Comparison of ENCODE assay signal across 8 cellular contexts in the genomic region with DNA sequence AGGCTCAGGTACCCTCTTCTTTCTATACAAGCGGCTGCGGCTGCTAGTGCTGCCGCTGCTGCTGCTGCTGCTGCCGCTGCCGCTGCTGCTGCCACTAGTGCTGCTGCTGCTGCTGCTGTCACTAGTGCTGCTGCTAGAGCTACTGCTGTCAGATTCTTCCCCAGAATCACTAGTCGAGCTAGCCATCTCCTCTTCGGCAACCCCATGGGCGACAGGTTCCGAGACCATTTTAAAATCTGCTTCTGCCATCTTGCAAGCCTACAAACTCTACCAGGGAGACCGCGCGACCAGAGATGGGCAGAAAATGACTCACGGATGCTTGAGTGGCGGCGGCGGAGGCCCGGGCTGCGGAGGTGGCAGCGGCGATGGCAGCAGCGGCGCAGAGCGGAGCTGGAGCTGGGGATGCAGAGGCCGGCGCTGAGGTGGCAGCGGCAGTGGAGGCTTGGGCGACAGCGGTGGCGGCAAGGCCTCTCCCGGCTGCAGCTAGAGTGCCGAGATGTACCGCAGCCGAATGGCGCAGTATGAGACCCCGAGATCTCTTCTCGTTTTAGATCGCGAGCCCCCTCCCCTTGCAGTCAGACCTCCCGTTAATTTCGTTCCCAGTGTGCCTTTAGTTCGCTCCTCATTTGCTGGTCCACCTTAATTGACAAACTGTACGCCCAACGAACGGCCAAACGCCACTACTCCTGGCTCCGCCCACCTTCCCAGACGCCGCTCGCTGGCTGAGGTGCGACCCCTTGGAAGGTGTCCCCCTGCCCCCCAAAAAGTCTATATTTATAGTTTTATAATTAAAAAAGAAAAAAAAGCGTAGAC. TPM values are rescaled to one million over a fixed set of nuclear protein-coding genes. Genes with fewer than 3 reads are reported as not detected.
DNase-seq lines count a peak whose midpoint lies in the region; ATAC-seq, FAIRE-seq and TF ChIP-seq lines count a peak whose summit lies in the region.

NAP1L3 (minus strand) TSS at position 523 of the 813 bp plus-strand sequence; CDS start at position 249, 274 bp downstream.

- intact Hi-C loops in CD4-positive, alpha-beta memory T cell (cut with micrococcal nuclease) = no loop called here
- intact Hi-C loops in activated T-helper 1 cell treated with anti-CD3 and anti-CD28 coated beads, Interleukin-12 subunit alpha, Interleukin-12 subunit beta, Interleukin-2, Interleukin-4 antibody, amounts not matched to agents 30 ng/mL and 10 ng/mL and 1 ng/mL, durations not matched to agents 14 hours and 24 hours and 36 hours (cut with micrococcal nuclease) = no loop called here

- peak within 1 kb of the TSS; percentile 29 to 59 for H3K4me3 ChIP-seq in CD4-positive, alpha-beta memory T cell (ENCODE audit: low read length in 2 of 2)
- H3K4me3 ChIP-seq in fibroblast of lung (replicated peaks in 1 of 4; ENCODE audit: control extremely low read depth in 1 of 4, insufficient read depth in 1 of 4, low read depth in 3 of 4, low read length in 4 of 4) = peak within 1 kb of the TSS; percentile 38 to 67 (median 54)
- no peak within 1 kb of the TSS for H3K4me3 ChIP-seq in mucosa of stomach (ENCODE audit: low read length)
- H3K4me3 ChIP-seq in small intestine (ENCODE audit: low read depth in 1 of 2, low read length in 2 of 2) = no peak within 1 kb of the TSS

- H3K4me3 Mint-ChIP-seq in CD4-positive, alpha-beta memory T cell = peak within 1 kb of the TSS; percentile 91 to 97 (median 95)
- peak within 1 kb of the TSS; percentile 89 for H3K4me3 Mint-ChIP-seq in activated T-helper 1 cell treated with anti-CD3 and anti-CD28 coated beads, Interleukin-12 subunit alpha, Interleukin-12 subunit beta, Interleukin-2, Interleukin-4 antibody, amounts not matched to agents 30 ng/mL and 10 ng/mL and 1 ng/mL, durations not matched to agents 14 hours and 24 hours and 36 hours

- H3K36me3 Mint-ChIP-seq in CD4-positive, alpha-beta memory T cell = peaks cover 0 to 4% of the 10 kb centered on the region in 2 donors
- no peaks in the 10 kb centered on the region for H3K36me3 Mint-ChIP-seq in activated T-helper 1 cell treated with anti-CD3 and anti-CD28 coated beads, Interleukin-12 subunit alpha, Interleukin-12 subunit beta, Interleukin-2, Interleukin-4 antibody, amounts not matched to agents 30 ng/mL and 10 ng/mL and 1 ng/mL, durations not matched to agents 14 hours and 24 hours and 36 hours (ENCODE audit: low read depth)

- no peaks in the 10 kb centered on the region for H3K27me3 ChIP-seq in CD4-positive, alpha-beta memory T cell (ENCODE audit: insufficient read depth, low read length)
- H3K27me3 ChIP-seq in fibroblast of lung (ENCODE audit: control insufficient read depth, insufficient read depth, low read length) (no peaks in the 10 kb centered on the region), mucosa of stomach (ENCODE audit: control insufficient read depth, insufficient read depth, low read length) (no peaks in the 10 kb centered on the region), small intestine (ENCODE audit: control insufficient read depth in 2 of 2, insufficient read depth in 2 of 2, low read length in 2 of 2) (no peaks in the 10 kb centered on the region)

- peak; percentile 89 for ATAC-seq in HG02588 (IDR thresholded peaks at IDR 0.05; ENCODE audit: unreplicated experiment)

- H3K4me2 ChIP-seq in fibroblast of lung (ENCODE audit: extremely low read depth, insufficient read depth, low read length) = peak within 1 kb of the TSS; percentile 71

- H3K4me1 ChIP-seq in CD4-positive, alpha-beta memory T cell (ENCODE audit: insufficient read depth, low read length) = peaks cover 16% of the 10 kb centered on the region
- H3K4me1 ChIP-seq in fibroblast of lung (ENCODE audit: control insufficient read depth, extremely low read depth, insufficient read depth, low read length) (no peaks in the 10 kb centered on the region), mucosa of stomach (ENCODE audit: control insufficient read depth, insufficient read depth, low read length) (no peaks in the 10 kb centered on the region), small intestine (ENCODE audit: control insufficient read depth in 2 of 2, insufficient read depth in 1 of 2, low read depth in 1 of 2, low read length in 1 of 2) (no peaks in the 10 kb centered on the region)

- no peaks in the 10 kb centered on the region for H3K27me3 Mint-ChIP-seq in CD4-positive, alpha-beta memory T cell
- peaks cover 8% of the 10 kb centered on the region for H3K27me3 Mint-ChIP-seq in activated T-helper 1 cell treated with anti-CD3 and anti-CD28 coated beads, Interleukin-12 subunit alpha, Interleukin-12 subunit beta, Interleukin-2, Interleukin-4 antibody, amounts not matched to agents 30 ng/mL and 10 ng/mL and 1 ng/mL, durations not matched to agents 14 hours and 24 hours and 36 hours (ENCODE audit: insufficient read depth)

- H3K79me2 ChIP-seq in fibroblast of lung (ENCODE audit: control insufficient read depth, insufficient read depth, low read length) = no peaks in the 10 kb centered on the region

- CTCF ChIA-PET in CD4-positive, alpha-beta memory T cell (lab: Charles Lee; ENCODE audit: partially characterized antibody) = no interaction called here

- FAIRE-seq in small intestine (lab: Jason Lieb, UNC) = no peak

- H3K9me3 ChIP-seq in CD4-positive, alpha-beta memory T cell (ENCODE audit: control insufficient read depth in 1 of 2, low read length in 2 of 2) = no peaks in the 10 kb centered on the region
- H3K9me3 ChIP-seq in fibroblast of lung (ENCODE audit: control insufficient read depth, insufficient read depth, low read depth, low read length) (no peaks in the 10 kb centered on the region), mucosa of stomach (ENCODE audit: control insufficient read depth, low read length) (no peaks in the 10 kb centered on the region), small intestine (ENCODE audit: control insufficient read depth, low read depth) (no peaks in the 10 kb centered on the region)

- H3K4me1 Mint-ChIP-seq in CD4-positive, alpha-beta memory T cell = peaks cover 11 to 19% (median 16%) of the 10 kb centered on the region in 4 donors
- peaks cover 6% of the 10 kb centered on the region for H3K4me1 Mint-ChIP-seq in activated T-helper 1 cell treated with anti-CD3 and anti-CD28 coated beads, Interleukin-12 subunit alpha, Interleukin-12 subunit beta, Interleukin-2, Interleukin-4 antibody, amounts not matched to agents 30 ng/mL and 10 ng/mL and 1 ng/mL, durations not matched to agents 14 hours and 24 hours and 36 hours (ENCODE audit: low read depth)

- H3K9me3 Mint-ChIP-seq in CD4-positive, alpha-beta memory T cell = no peaks in the 10 kb centered on the region
- no peaks in the 10 kb centered on the region for H3K9me3 Mint-ChIP-seq in activated T-helper 1 cell treated with anti-CD3 and anti-CD28 coated beads, Interleukin-12 subunit alpha, Interleukin-12 subunit beta, Interleukin-2, Interleukin-4 antibody, amounts not matched to agents 30 ng/mL and 10 ng/mL and 1 ng/mL, durations not matched to agents 14 hours and 24 hours and 36 hours

- no peaks in the 10 kb centered on the region for H4K20me1 ChIP-seq in fibroblast of lung (ENCODE audit: control insufficient read depth, extremely low read depth, insufficient read depth, low read length)

- H3K27ac Mint-ChIP-seq in CD4-positive, alpha-beta memory T cell = peak within 1 kb of the TSS; percentile 91 to 97 (median 93)
- peak within 1 kb of the TSS; percentile 77 for H3K27ac Mint-ChIP-seq in activated T-helper 1 cell treated with anti-CD3 and anti-CD28 coated beads, Interleukin-12 subunit alpha, Interleukin-12 subunit beta, Interleukin-2, Interleukin-4 antibody, amounts not matched to agents 30 ng/mL and 10 ng/mL and 1 ng/mL, durations not matched to agents 14 hours and 24 hours and 36 hours

- no peaks in the 10 kb centered on the region for H3K36me3 ChIP-seq in CD4-positive, alpha-beta memory T cell (ENCODE audit: insufficient read depth, low read length)
- H3K36me3 ChIP-seq in fibroblast of lung (ENCODE audit: control insufficient read depth, insufficient read depth, low read length) (no peaks in the 10 kb centered on the region), mucosa of stomach (ENCODE audit: control insufficient read depth, insufficient read depth, low read length) (no peaks in the 10 kb centered on the region), small intestine (ENCODE audit: control insufficient read depth in 2 of 2, insufficient read depth in 2 of 2, low read length in 2 of 2) (no peaks in the 10 kb centered on the region)

- H3K9ac ChIP-seq in fibroblast of lung (ENCODE audit: insufficient read depth, low read length) (peak within 1 kb of the TSS; percentile 44), mucosa of stomach (ENCODE audit: low read length) (peak within 1 kb of the TSS; percentile 8)

- H3K27ac ChIP-seq in CD4-positive, alpha-beta memory T cell (ENCODE audit: low read depth, low read length) = peak within 1 kb of the TSS; percentile 63
- H3K27ac ChIP-seq in fibroblast of lung (ENCODE audit: insufficient read depth, low read length) = peak within 1 kb of the TSS; percentile 54
- peak within 1 kb of the TSS in 1 of 2 donors; percentile 38 for H3K27ac ChIP-seq in small intestine (ENCODE audit: low read depth in 1 of 2, low read length in 1 of 2)

- POLR2A ChIA-PET in CD4-positive, alpha-beta memory T cell (lab: Charles Lee; ENCODE audit: partially characterized antibody) = interaction anchor here (0.8 kb wide), 1 partner anchor 10 kb away, joined by 3 read pairs; no protein-coding TSS in a partner anchor

- peak within 1 kb of the TSS; percentile 84 for H2AFZ ChIP-seq in fibroblast of lung (ENCODE audit: low read length)

- peak; percentile 63 to 73 (median 69) for DNase-seq in CD4-positive, alpha-beta memory T cell
- peak; percentile 53 for DNase-seq in NCI-H774 (lab: John Stamatoyannopoulos, UW)
- peak; percentile 29 for DNase-seq in activated T-helper 1 cell treated with anti-CD3 and anti-CD28 coated beads, Interleukin-12 subunit alpha, Interleukin-12 subunit beta, Interleukin-2, Interleukin-4 antibody, amounts not matched to agents 30 ng/mL and 10 ng/mL and 1 ng/mL, durations not matched to agents 14 hours and 24 hours and 36 hours (ENCODE audit: low spot score)
- peak; percentile 62 to 88 for DNase-seq in fibroblast of lung (ENCODE audit: low read depth in 2 of 2)
- peak; percentile 11 to 20 for DNase-seq in stimulated activated CD8-positive, alpha-beta memory T cell treated with anti-CD3 and anti-CD28 coated beads, Interleukin-4, amount 100 ng/mL, for 4 hours (ENCODE audit: low read depth in 2 of 2, low spot score in 1 of 2)
- no peak for DNase-seq in small intestine

- 2 to 11% (median 9%) methylated on average over 38 to 51 of the region's 51 CpGs for WGBS in small intestine, 3 donors

- no peak for TF ChIP-seq CTCF in fibroblast of lung (conservative IDR thresholded peaks at IDR 0.05 in 1 of 2, IDR thresholded peaks at IDR 0.05 in 1 of 2; ENCODE audit: low read depth in 1 of 2, low read length in 2 of 2)

RNA-seq across cellular contexts. Expression of gene NAP1L3, which starts in this region (rescaled TPM):
- 10 to 100 TPM in 1 of 2 experiments, 1 to 10 TPM in 1; 9.0 to 10.2 TPM for total RNA-seq in CD4-positive, alpha-beta memory T cell
- polyA plus RNA-seq in CD4-positive, alpha-beta memory T cell = 1 to 10 TPM; 3.5 to 7.3 TPM
- total RNA-seq in activated T-helper 1 cell treated with anti-CD3 and anti-CD28 coated beads, Interleukin-12 subunit alpha, Interleukin-12 subunit beta, Interleukin-2, Interleukin-4 antibody, amounts not matched to agents 30 ng/mL and 10 ng/mL and 1 ng/mL, durations not matched to agents 14 hours and 24 hours and 36 hours = 0.42 and 0.70 TPM in 2 replicates
- 1.3 and 5.0 TPM in 2 replicates for total RNA-seq in fibroblast of lung
- polyA plus RNA-seq in fibroblast of lung (3.1 and 3.9 TPM in 2 replicates), small intestine (1 to 10 TPM in 1 of 3 donors, not detected in 2; 5.1 TPM)
- 2.3 and 3.1 TPM in 2 replicates for polyA plus RNA-seq in fibroblast of lung (2012)
- polyA minus RNA-seq in fibroblast of lung (ENCODE audit: low replicate concordance) = 0.07 TPM in 1 of 2 replicates, not detected in the other

Comparison
In these comparisons a context has a peak if more than half of its experiments do, and no peak if none do; other contexts are left out.
1. Peak in DNase-seq in activated T-helper 1 cell treated with anti-CD3 and anti-CD28 coated beads, Interleukin-12 subunit alpha, Interleukin-12 subunit beta, Interleukin-2, Interleukin-4 antibody, amounts not matched to agents 30 ng/mL and 10 ng/mL and 1 ng/mL, durations not matched to agents 14 hours and 24 hours and 36 hours; RNA of the gene not detected or under 1 TPM.
2. H3K4me3 ChIP-seq: peak in CD4-positive, alpha-beta memory T cell (2 of 2) and fibroblast of lung (4 of 4); none in mucosa of stomach (single experiment) and small intestine (0 of 2).